Comparison of ENCODE assay signal across 1 cellular context in genomic region chr14:92964124-92965109, GRCh38.
TF ChIP-seq lines count a peak whose summit lies in the region.

No MANE protein-coding gene starts in this region.

TF ChIP-seq in GM23338, 12 proteins besides CTCF, POLR2A, EP300 and RAD21 (continued from another document):
- TF ChIP-seq ETS1 (IDR thresholded peaks at IDR 0.05) (no peak), EZH2phosphoT487 (IDR thresholded peaks at IDR 0.05; ENCODE audit: unreplicated experiment) (no peak), NANOG (IDR thresholded peaks at IDR 0.05; ENCODE audit: borderline replicate concordance) (no peak), REST (IDR thresholded peaks at IDR 0.05; ENCODE audit: unreplicated experiment) (no peak), ZNF114 (CRISPR knock-in tag; IDR thresholded peaks at IDR 0.05) (no peak), CREB1 (CRISPR knock-in tag; IDR thresholded peaks at IDR 0.05; ENCODE audit: low read depth) (no peak), STAT1 (IDR thresholded peaks at IDR 0.05; ENCODE audit: unreplicated experiment) (no peak), ZNF462 (CRISPR knock-in tag; IDR thresholded peaks at IDR 0.05) (no peak)
TF ChIP-seq in GM23338: peak in this region for 0.
